10 cellular contexts compared by ENCODE assay signal in the genomic region with DNA sequence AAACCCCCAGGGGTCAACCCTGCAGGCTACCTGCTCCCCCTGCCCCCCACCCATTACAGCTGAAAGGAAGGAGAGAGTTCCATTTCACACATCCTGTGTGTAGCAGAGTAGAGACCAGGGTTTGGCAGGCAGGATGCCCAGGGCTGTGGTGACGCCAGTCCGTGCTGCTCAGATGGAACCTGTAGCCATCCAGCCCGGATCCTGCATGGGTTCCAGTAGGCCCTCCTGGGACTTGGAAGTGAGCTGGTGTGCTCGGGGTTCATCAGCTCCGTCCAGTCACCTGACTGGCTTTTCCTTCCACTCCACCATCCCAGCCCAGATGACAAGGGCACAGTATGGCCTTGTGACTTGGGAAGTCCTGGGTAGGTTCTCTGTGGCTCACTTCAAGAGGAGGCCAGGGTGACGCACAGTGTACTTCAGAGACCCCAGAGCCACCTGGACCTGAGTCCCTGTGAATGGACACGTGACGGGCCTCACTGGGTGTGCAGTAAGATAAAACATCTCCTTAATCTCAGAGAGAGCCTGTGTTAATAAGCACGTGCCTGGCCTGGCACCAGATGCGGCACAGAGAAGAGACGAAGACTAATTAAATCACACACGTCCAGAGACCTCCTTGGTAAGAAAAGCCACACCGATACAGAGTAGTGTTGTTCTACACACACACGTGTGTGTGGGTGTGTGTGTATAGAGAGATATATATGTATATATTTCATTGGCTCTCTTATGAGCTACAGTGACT. TPM values are rescaled to one million over a fixed set of nuclear protein-coding genes. Genes with fewer than 3 reads are reported as not detected.
A peak's percentile ranks its signal among the peaks of the same experiment; 100 is the strongest.
DNase-seq lines count a peak whose midpoint lies in the region; ATAC-seq and TF ChIP-seq lines count a peak whose summit lies in the region.
"Had no signal": no experiment of that assay in that cellular context is flagged by ENCODE, and none has a peak within 500 bp of the region (broad histone marks: within the 10 kb centered on the region; RNA-seq: fewer than 3 reads in every experiment).

No MANE protein-coding gene starts in this region.

- peak overlapping the region in 8 of 12 donors; percentile 4 to 94 (median 47) for H3K27ac ChIP-seq in heart left ventricle
- peak overlapping the region; percentile 51 for H3K27ac ChIP-seq in muscle layer of colon (ENCODE audit: low read depth, low read length)
- peak overlapping the region; percentile 73 to 98 for H3K27ac ChIP-seq in uterus

- H3K9me3 ChIP-seq in heart left ventricle (no peaks in the 10 kb centered on the region), muscle layer of colon (ENCODE audit: low read length) (no peaks in the 10 kb centered on the region), uterus (no peaks in the 10 kb centered on the region)
- H3K9me3 ChIP-seq: upper lobe of left lung had no signal

- DNase-seq in heart left ventricle (no peak), left ventricle myocardium superior (no peak), uterus (peak in 1 of 2 donors; percentile 30), activated gamma-delta T cell treated with Interleukin-2 at 50 U/mL for 16 hours (no peak), GM13976 (ENCODE audit: low spot score) (no peak), HuH-7 (ENCODE audit: low spot score) (no peak)
- peak; percentile 54 to 60 for DNase-seq in activated T-cell treated with anti-CD3 and anti-CD28 coated beads, Interleukin-2, amount 50 U/mL, for 48 hours
- DNase-seq: left colon, upper lobe of left lung had no signal

- TF ChIP-seq CTCF in heart left ventricle (IDR thresholded peaks at IDR 0.05) (no peak), uterus (IDR thresholded peaks at IDR 0.05) (no peak), GM13976 (IDR thresholded peaks at IDR 0.05; ENCODE audit: borderline replicate concordance, control extremely low read depth, extremely low read depth, insufficient read depth, missing control alignments) (no peak)

- in situ Hi-C loops in GM13976 (cut with MboI; ENCODE audit: low sequenced_read_pairs, unreplicated experiment), result no loop called here

- intact Hi-C loops in heart left ventricle (cut with DNase I), result no loop called here
- intact Hi-C loops in left ventricle myocardium superior (cut with micrococcal nuclease), result no loop called here
- intact Hi-C loops in uterus (cut with DNase I; ENCODE audit: low total_unique reads), result no loop called here

- ATAC-seq in heart left ventricle (peak in 3 of 4 donors; percentile 13 to 28 (median 20)), left ventricle myocardium superior (no peak)

- peaks cover 0 to 44% (median 0%) of the 10 kb centered on the region in 9 donors for H3K36me3 ChIP-seq in heart left ventricle
- H3K36me3 ChIP-seq in muscle layer of colon (ENCODE audit: insufficient read depth, low read length), result peaks cover 35% of the 10 kb centered on the region
- H3K36me3 ChIP-seq in uterus, result no peaks in the 10 kb centered on the region

- H3K27me3 ChIP-seq in heart left ventricle (no peaks in the 10 kb centered on the region), muscle layer of colon (ENCODE audit: control insufficient read depth in 1 of 2, insufficient read depth in 2 of 2, low read length in 2 of 2) (no peaks in the 10 kb centered on the region), uterus (no peaks in the 10 kb centered on the region)
- H3K27me3 ChIP-seq: upper lobe of left lung had no signal

- no peak for TF ChIP-seq POLR2A in heart left ventricle (IDR thresholded peaks at IDR 0.05)
- TF ChIP-seq POLR2A in uterus (IDR thresholded peaks at IDR 0.05), result no peak

- WGBS in heart left ventricle, 4 donors, result 57 to 73% (median 62%) methylated on average over 13 to 14 of the region's 14 CpGs

- no peak overlapping the region for H3K4me3 ChIP-seq in heart left ventricle
- no peak overlapping the region for H3K4me3 ChIP-seq in muscle layer of colon (ENCODE audit: low read depth in 1 of 2, low read length in 2 of 2)
- no peak overlapping the region for H3K4me3 ChIP-seq in uterus
- H3K4me3 ChIP-seq: upper lobe of left lung had no signal

- H3K4me1 ChIP-seq in heart left ventricle (peaks cover 0 to 90% (median 53%) of the 10 kb centered on the region in 12 donors), muscle layer of colon (ENCODE audit: insufficient read depth, low read length) (peaks cover 67% of the 10 kb centered on the region), uterus (peaks cover 8 to 25% of the 10 kb centered on the region in 2 donors)

- H3K9ac ChIP-seq in muscle layer of colon (ENCODE audit: low read length), result no peak overlapping the region

RNA-seq across cellular contexts. Expression of gene ITPKB, which starts 16.0 kb away (rescaled TPM):
- total RNA-seq in heart left ventricle (10 to 100 TPM; 11.2 to 33.7 (median 17.8) TPM), left ventricle myocardium superior (19.5 TPM), uterus (100 to 1,000 TPM in 1 of 4 donors, 10 to 100 TPM in 3; 29.7 to 117 (median 44.9) TPM)
- polyA plus RNA-seq in heart left ventricle, result 10 to 100 TPM in 1 of 2 donors, 1 to 10 TPM in 1; 6.2 to 11.9 TPM

Comparison
In these comparisons a context has a peak if more than half of its experiments do, and no peak if none do; other contexts are left out.
1. DNase-seq: peak in activated T-cell treated with anti-CD3 and anti-CD28 coated beads, Interleukin-2, amount 50 U/mL, for 48 hours (2 of 2); none in heart left ventricle (0 of 5), left ventricle myocardium superior (single experiment), activated gamma-delta T cell treated with Interleukin-2 at 50 U/mL for 16 hours (single experiment), GM13976 (single experiment) and HuH-7 (single experiment).
2. Peak in every context shown above with its lines, with median percentiles within 50 percentile points of each other: H3K27ac ChIP-seq.